In the genomic region with DNA sequence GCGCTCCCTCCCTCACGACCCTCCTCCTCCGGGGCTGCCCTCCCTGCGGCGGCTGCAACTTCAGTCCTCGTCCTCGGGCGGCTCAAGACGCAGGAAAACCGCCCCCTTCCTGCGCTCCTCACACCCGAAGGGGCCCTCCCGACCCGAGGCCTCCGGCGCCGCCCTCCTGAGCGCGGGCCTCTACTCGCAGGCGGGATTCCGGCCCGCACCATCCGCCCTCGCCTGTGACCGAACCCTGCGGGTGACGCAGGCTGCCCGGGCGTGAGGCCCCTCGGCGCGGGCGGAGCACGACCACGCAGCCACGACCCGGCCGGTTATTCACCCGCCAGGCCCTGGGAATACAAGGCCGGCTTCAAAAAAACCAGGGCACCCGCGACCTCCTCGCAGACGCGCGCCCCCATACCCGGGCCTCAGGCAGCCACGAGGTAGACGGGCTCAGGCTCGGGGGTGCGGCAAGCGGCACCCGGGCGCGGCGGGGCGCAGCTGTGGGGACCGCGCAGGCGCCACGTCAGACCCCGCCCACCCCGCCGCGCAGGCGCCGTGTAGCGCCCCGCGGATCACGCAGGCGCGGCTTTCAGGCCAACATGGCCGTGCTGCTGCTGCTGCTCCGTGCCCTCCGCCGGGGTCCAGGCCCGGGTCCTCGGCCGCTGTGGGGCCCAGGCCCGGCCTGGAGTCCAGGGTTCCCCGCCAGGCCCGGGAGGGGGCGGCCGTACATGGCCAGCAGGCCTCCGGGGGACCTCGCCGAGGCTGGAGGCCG, we compare ENCODE assay signal across 1 cellular context.
TF ChIP-seq lines count a peak whose summit lies in the region.

A gene (plus strand): TSS at position 570 of the 757 bp plus-strand sequence. CDS start 15 bp downstream, at position 585.

TF ChIP-seq in GM12878, 131 proteins besides CTCF, POLR2A, EP300 and RAD21 (continued from another document and continues in another):
- TF ChIP-seq EED (IDR thresholded peaks at IDR 0.05; ENCODE audit: low read depth) = 0 out of 2 replicates have a peak, but pooled peaks have one; percentile 17
- no peak for TF ChIP-seq RFX5 (IDR thresholded peaks at IDR 0.05; ENCODE audit: low read depth, low read length)
- TF ChIP-seq CBX3 (IDR thresholded peaks at IDR 0.05; ENCODE audit: borderline replicate concordance, low read depth) = no peak
- no peak; the same call in 1 of the 2 replicates for TF ChIP-seq LARP7 (IDR thresholded peaks at IDR 0.05)
- no peak for TF ChIP-seq ZBED1 (IDR thresholded peaks at IDR 0.05; ENCODE audit: borderline replicate concordance)
- no peak for TF ChIP-seq HCFC1 (IDR thresholded peaks at IDR 0.05; ENCODE audit: low read length)
- TF ChIP-seq BMI1 (IDR thresholded peaks at IDR 0.05; ENCODE audit: borderline replicate concordance) = no peak
- no peak for TF ChIP-seq POU2F2 (IDR thresholded peaks at IDR 0.05; ENCODE audit: borderline replicate concordance, low read depth, low read length)
- TF ChIP-seq, protein P1, sequence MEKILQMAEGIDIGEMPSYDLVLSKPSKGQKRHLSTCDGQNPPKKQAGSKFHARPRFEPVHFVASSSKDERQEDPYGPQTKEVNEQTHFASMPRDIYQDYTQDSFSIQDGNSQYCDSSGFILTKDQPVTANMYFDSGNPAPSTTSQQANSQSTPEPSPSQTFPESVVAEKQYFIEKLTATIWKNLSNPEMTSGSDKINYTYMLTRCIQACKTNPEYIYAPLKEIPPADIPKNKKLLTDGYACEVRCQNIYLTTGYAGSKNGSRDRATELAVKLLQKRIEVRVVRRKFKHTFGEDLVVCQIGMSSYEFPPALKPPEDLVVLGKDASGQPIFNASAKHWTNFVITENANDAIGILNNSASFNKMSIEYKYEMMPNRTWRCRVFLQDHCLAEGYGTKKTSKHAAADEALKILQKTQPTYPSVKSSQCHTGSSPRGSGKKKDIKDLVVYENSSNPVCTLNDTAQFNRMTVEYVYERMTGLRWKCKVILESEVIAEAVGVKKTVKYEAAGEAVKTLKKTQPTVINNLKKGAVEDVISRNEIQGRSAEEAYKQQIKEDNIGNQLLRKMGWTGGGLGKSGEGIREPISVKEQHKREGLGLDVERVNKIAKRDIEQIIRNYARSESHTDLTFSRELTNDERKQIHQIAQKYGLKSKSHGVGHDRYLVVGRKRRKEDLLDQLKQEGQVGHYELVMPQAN (conservative IDR thresholded peaks at IDR 0.05) = peak; percentile 80
- no peak; the same call in 1 of the 2 replicates for TF ChIP-seq POLR2AphosphoS2 (IDR thresholded peaks at IDR 0.05; ENCODE audit: low read depth, low read length)
- no peak for TF ChIP-seq SRF (IDR thresholded peaks at IDR 0.05; ENCODE audit: low read depth in 2 of 2, low read length in 2 of 2)
- no peak for TF ChIP-seq ESRRA (IDR thresholded peaks at IDR 0.05; ENCODE audit: low read length)
- TF ChIP-seq ZNF217 (IDR thresholded peaks at IDR 0.05) = no peak
- TF ChIP-seq, protein P2, sequence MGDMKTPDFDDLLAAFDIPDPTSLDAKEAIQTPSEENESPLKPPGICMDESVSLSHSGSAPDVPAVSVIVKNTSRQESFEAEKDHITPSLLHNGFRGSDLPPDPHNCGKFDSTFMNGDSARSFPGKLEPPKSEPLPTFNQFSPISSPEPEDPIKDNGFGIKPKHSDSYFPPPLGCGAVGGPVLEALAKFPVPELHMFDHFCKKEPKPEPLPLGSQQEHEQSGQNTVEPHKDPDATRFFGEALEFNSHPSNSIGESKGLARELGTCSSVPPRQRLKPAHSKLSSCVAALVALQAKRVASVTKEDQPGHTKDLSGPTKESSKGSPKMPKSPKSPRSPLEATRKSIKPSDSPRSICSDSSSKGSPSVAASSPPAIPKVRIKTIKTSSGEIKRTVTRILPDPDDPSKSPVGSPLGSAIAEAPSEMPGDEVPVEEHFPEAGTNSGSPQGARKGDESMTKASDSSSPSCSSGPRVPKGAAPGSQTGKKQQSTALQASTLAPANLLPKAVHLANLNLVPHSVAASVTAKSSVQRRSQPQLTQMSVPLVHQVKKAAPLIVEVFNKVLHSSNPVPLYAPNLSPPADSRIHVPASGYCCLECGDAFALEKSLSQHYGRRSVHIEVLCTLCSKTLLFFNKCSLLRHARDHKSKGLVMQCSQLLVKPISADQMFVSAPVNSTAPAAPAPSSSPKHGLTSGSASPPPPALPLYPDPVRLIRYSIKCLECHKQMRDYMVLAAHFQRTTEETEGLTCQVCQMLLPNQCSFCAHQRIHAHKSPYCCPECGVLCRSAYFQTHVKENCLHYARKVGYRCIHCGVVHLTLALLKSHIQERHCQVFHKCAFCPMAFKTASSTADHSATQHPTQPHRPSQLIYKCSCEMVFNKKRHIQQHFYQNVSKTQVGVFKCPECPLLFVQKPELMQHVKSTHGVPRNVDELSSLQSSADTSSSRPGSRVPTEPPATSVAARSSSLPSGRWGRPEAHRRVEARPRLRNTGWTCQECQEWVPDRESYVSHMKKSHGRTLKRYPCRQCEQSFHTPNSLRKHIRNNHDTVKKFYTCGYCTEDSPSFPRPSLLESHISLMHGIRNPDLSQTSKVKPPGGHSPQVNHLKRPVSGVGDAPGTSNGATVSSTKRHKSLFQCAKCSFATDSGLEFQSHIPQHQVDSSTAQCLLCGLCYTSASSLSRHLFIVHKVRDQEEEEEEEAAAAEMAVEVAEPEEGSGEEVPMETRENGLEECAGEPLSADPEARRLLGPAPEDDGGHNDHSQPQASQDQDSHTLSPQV (IDR thresholded peaks at IDR 0.05) = no peak
- peak; percentile 36 for TF ChIP-seq NR2C1 (IDR thresholded peaks at IDR 0.05)
- TF ChIP-seq, protein P3, sequence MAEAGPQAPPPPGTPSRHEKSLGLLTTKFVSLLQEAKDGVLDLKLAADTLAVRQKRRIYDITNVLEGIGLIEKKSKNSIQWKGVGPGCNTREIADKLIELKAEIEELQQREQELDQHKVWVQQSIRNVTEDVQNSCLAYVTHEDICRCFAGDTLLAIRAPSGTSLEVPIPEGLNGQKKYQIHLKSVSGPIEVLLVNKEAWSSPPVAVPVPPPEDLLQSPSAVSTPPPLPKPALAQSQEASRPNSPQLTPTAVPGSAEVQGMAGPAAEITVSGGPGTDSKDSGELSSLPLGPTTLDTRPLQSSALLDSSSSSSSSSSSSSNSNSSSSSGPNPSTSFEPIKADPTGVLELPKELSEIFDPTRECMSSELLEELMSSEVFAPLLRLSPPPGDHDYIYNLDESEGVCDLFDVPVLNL (IDR thresholded peaks at IDR 0.05; ENCODE audit: low read depth, low read length) = no peak
- TF ChIP-seq MXI1 (IDR thresholded peaks at IDR 0.05; ENCODE audit: low read depth, low read length) = peak; percentile 70
- TF ChIP-seq BCL11A (IDR thresholded peaks at IDR 0.05; ENCODE audit: low read depth, low read length) = no peak
- TF ChIP-seq KAT2A (conservative IDR thresholded peaks at IDR 0.05; ENCODE audit: control insufficient read depth, low read depth, low read length) = no peak
- TF ChIP-seq, protein P4, sequence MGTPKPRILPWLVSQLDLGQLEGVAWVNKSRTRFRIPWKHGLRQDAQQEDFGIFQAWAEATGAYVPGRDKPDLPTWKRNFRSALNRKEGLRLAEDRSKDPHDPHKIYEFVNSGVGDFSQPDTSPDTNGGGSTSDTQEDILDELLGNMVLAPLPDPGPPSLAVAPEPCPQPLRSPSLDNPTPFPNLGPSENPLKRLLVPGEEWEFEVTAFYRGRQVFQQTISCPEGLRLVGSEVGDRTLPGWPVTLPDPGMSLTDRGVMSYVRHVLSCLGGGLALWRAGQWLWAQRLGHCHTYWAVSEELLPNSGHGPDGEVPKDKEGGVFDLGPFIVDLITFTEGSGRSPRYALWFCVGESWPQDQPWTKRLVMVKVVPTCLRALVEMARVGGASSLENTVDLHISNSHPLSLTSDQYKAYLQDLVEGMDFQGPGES (IDR thresholded peaks at IDR 0.05) = no peak
- TF ChIP-seq, protein P5, sequence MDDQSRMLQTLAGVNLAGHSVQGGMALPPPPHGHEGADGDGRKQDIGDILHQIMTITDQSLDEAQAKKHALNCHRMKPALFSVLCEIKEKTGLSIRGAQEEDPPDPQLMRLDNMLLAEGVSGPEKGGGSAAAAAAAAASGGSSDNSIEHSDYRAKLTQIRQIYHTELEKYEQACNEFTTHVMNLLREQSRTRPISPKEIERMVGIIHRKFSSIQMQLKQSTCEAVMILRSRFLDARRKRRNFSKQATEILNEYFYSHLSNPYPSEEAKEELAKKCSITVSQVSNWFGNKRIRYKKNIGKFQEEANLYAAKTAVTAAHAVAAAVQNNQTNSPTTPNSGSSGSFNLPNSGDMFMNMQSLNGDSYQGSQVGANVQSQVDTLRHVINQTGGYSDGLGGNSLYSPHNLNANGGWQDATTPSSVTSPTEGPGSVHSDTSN (IDR thresholded peaks at IDR 0.05; ENCODE audit: insufficient replicate concordance, low read depth, low read length) = no peak
- TF ChIP-seq ZNF274 (IDR thresholded peaks at IDR 0.05; ENCODE audit: insufficient read depth, insufficient read length) = no peak
- no peak for TF ChIP-seq RBBP5 (conservative IDR thresholded peaks at IDR 0.05)
- no peak for TF ChIP-seq TCF7 (IDR thresholded peaks at IDR 0.05; ENCODE audit: borderline replicate concordance)
- no peak for TF ChIP-seq BRCA1 (IDR thresholded peaks at IDR 0.05; ENCODE audit: low read depth, low read length)
- no peak; a peak in 1 of 3 replicates for TF ChIP-seq EGR1 (IDR thresholded peaks at IDR 0.05; ENCODE audit: borderline replicate concordance in 1 of 2, low read depth in 2 of 2, low read length in 2 of 2)
- TF ChIP-seq SP1 (IDR thresholded peaks at IDR 0.05; ENCODE audit: low read depth, low read length) = peak; percentile 32
- TF ChIP-seq POLR2AphosphoS5 (IDR thresholded peaks at IDR 0.05; ENCODE audit: low read length) = peak; percentile 72; the same call in 1 of the 2 replicates
- no peak for TF ChIP-seq SUZ12 (IDR thresholded peaks at IDR 0.05; ENCODE audit: unreplicated experiment)
- TF ChIP-seq TAF1 (IDR thresholded peaks at IDR 0.05; ENCODE audit: borderline replicate concordance, low read depth, low read length) = peak; percentile 81; the same call in 1 of the 2 replicates
- TF ChIP-seq STAT3 (IDR thresholded peaks at IDR 0.05; ENCODE audit: low read depth, low read length) = no peak
- TF ChIP-seq PAX8 (IDR thresholded peaks at IDR 0.05) = no peak
- TF ChIP-seq RCOR1 (conservative IDR thresholded peaks at IDR 0.05; ENCODE audit: low read depth, low read length) = no peak
- TF ChIP-seq NBN (IDR thresholded peaks at IDR 0.05) = 0 out of 2 replicates have a peak, but pooled peaks have one; percentile 20
- TF ChIP-seq CREB1 (IDR thresholded peaks at IDR 0.05; ENCODE audit: low read depth) = 0 out of 2 replicates have a peak, but pooled peaks have one; percentile 31
- TF ChIP-seq MYB (IDR thresholded peaks at IDR 0.05; ENCODE audit: borderline replicate concordance, low read depth, low read length) = no peak
- TF ChIP-seq, protein P6, sequence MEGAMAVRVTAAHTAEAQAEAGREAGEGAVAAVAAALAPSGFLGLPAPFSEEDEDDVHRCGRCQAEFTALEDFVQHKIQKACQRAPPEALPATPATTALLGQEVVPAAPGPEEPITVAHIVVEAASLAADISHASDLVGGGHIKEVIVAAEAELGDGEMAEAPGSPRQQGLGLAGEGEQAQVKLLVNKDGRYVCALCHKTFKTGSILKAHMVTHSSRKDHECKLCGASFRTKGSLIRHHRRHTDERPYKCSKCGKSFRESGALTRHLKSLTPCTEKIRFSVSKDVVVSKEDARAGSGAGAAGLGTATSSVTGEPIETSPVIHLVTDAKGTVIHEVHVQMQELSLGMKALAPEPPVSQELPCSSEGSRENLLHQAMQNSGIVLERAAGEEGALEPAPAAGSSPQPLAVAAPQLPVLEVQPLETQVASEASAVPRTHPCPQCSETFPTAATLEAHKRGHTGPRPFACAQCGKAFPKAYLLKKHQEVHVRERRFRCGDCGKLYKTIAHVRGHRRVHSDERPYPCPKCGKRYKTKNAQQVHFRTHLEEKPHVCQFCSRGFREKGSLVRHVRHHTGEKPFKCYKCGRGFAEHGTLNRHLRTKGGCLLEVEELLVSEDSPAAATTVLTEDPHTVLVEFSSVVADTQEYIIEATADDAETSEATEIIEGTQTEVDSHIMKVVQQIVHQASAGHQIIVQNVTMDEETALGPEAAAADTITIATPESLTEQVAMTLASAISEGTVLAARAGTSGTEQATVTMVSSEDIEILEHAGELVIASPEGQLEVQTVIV (IDR thresholded peaks at IDR 0.05; ENCODE audit: borderline replicate concordance, partially characterized antibody) = no peak
- peak; percentile 25; the same call in 1 of the 2 replicates for TF ChIP-seq BACH1 (IDR thresholded peaks at IDR 0.05; ENCODE audit: borderline replicate concordance)
- no peak for TF ChIP-seq TARDBP (IDR thresholded peaks at IDR 0.05; ENCODE audit: borderline replicate concordance)
- TF ChIP-seq, protein P7, sequence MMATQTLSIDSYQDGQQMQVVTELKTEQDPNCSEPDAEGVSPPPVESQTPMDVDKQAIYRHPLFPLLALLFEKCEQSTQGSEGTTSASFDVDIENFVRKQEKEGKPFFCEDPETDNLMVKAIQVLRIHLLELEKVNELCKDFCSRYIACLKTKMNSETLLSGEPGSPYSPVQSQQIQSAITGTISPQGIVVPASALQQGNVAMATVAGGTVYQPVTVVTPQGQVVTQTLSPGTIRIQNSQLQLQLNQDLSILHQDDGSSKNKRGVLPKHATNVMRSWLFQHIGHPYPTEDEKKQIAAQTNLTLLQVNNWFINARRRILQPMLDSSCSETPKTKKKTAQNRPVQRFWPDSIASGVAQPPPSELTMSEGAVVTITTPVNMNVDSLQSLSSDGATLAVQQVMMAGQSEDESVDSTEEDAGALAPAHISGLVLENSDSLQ (IDR thresholded peaks at IDR 0.05) = no peak
- 0 out of 2 replicates have a peak, but pooled peaks have one; percentile 9 for TF ChIP-seq PAX5 (IDR thresholded peaks at IDR 0.05; ENCODE audit: borderline replicate concordance, low read depth, low read length)
- TF ChIP-seq TCF12 (IDR thresholded peaks at IDR 0.05; ENCODE audit: low read depth, low read length) = 0 out of 2 replicates have a peak, but pooled peaks have one; percentile 14
- peak; percentile 72 for TF ChIP-seq GATAD2B (conservative IDR thresholded peaks at IDR 0.05; ENCODE audit: low read depth)
- TF ChIP-seq, protein P8, sequence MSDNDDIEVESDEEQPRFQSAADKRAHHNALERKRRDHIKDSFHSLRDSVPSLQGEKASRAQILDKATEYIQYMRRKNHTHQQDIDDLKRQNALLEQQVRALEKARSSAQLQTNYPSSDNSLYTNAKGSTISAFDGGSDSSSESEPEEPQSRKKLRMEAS (IDR thresholded peaks at IDR 0.05; ENCODE audit: low read depth, low read length) = peak; percentile 67
